ENCODE assay signal across 28 cellular contexts in genomic region chr3:42693530-42693930, GRCh38. TPM values are rescaled to one million over a fixed set of nuclear protein-coding genes. Genes with fewer than 3 reads are reported as not detected.
"Had no signal": no experiment of that assay in that cellular context is flagged by ENCODE, and none has a peak within 500 bp of the region (broad histone marks: within the 10 kb centered on the region; RNA-seq: fewer than 3 reads in every experiment).

No MANE protein-coding gene starts in this region.

- ATAC-seq: activated CD8-positive, alpha-beta T cell treated with anti-CD3 and anti-CD28 coated beads, Interleukin-2, amount 10 ng/mL, durations not matched to agents 7 days and 5 days; activated naive CD4-positive, alpha-beta T cell treated with anti-CD3 and anti-CD28 coated beads, Interleukin-2, amount 50 U/mL, for 72 hours; activated naive CD8-positive, alpha-beta T cell treated with anti-CD3 and anti-CD28 coated beads, Interleukin-2, amount 50 U/mL, for 24 hours; T-helper 17 cell; WTC11 had no signal

- DNase-seq: activated CD4-positive, alpha-beta T cell treated with anti-CD3 and anti-CD28 coated beads for 48 hours; activated CD4-positive, alpha-beta T cell treated with anti-CD3 and anti-CD28 coated beads, Interleukin-2, amount 50 U/mL, for 4 hours; activated CD4-positive, CD25-positive, alpha-beta regulatory T cell treated with anti-CD3 and anti-CD28 coated beads, Interleukin-2, amount 50 U/mL, for 72 hours; activated CD8-positive, alpha-beta T cell treated with anti-CD3 and anti-CD28 coated beads, Interleukin-2, amount 10 ng/mL, durations not matched to agents 7 days and 5 days; activated naive CD4-positive, alpha-beta T cell treated with Interleukin-2 at 50 U/mL for 16 hours; activated naive CD8-positive, alpha-beta T cell treated with anti-CD3 and anti-CD28 coated beads, Interleukin-2, amount 50 U/mL, for 24 hours; activated T-cell treated with anti-CD3 and anti-CD28 coated beads, Interleukin-2, amount 50 U/mL, for 1 hour; amniotic stem cell; IMR-90; KBM-7; NCI-H1092; NCI-H1417; NCI-H1930; NCI-H2171; NCI-H2227 treated with DMSO at 0.1 percent for 48 hours; NCI-H446 treated with DMSO at 0.1 percent for 48 hours; NCI-H524 treated with DMSO at 0.1 percent for 48 hours; NCI-H774; SIG-M5; T-helper 17 cell; T-helper 9 cell had no signal

- FAIRE-seq: astrocyte had no signal

RNA-seq across cellular contexts. Expression of gene KLHL40, which starts 8.2 kb away (rescaled TPM):
- total RNA-seq: activated CD8-positive, alpha-beta T cell treated with anti-CD3 and anti-CD28 coated beads, Interleukin-2, amount 10 ng/mL, durations not matched to agents 7 days and 5 days; activated naive CD4-positive, alpha-beta T cell treated with anti-CD3 and anti-CD28 coated beads, Interleukin-2, amount 50 U/mL, for 72 hours; astrocyte; IMR-90; MCF 10A; OCI-LY7; RPMI7951; T-helper 17 cell; WTC11 had no signal

RNA-seq across cellular contexts. Expression of gene HHATL, which starts 9.1 kb away (rescaled TPM):
- total RNA-seq: activated CD8-positive, alpha-beta T cell treated with anti-CD3 and anti-CD28 coated beads, Interleukin-2, amount 10 ng/mL, durations not matched to agents 7 days and 5 days; activated naive CD4-positive, alpha-beta T cell treated with anti-CD3 and anti-CD28 coated beads, Interleukin-2, amount 50 U/mL, for 72 hours; astrocyte; IMR-90; LHCN-M2; MCF 10A; OCI-LY7; RPMI7951; T-helper 17 cell had no signal
